18 cellular contexts compared by ENCODE assay signal in genomic region chr2:205751621-205752031, GRCh38.
A peak's percentile ranks its signal among the peaks of the same experiment; 100 is the strongest.
DNase-seq lines count a peak whose midpoint lies in the region; ATAC-seq and TF ChIP-seq lines count a peak whose summit lies in the region.
"Had no signal": no experiment of that assay in that cellular context is flagged by ENCODE, and none has a peak within 500 bp of the region (broad histone marks: within the 10 kb centered on the region; RNA-seq: fewer than 3 reads in every experiment).

No MANE protein-coding gene starts in this region.

- H3K9me3 ChIP-seq in PC-9 (ENCODE audit: insufficient read depth, low read depth) = no peaks in the 10 kb centered on the region
- no peaks in the 10 kb centered on the region for H3K9me3 ChIP-seq in muscle layer of colon (ENCODE audit: low read length)
- no peaks in the 10 kb centered on the region for H3K9me3 ChIP-seq in uterus
- H3K9me3 ChIP-seq: heart left ventricle, right atrium auricular region had no signal

- POLR2A ChIA-PET in PC-9 (lab: Charles Lee; ENCODE audit: unreplicated experiment) = no interaction called here

- H3K27ac ChIP-seq in PC-9 = peak overlapping the region; percentile 95
- peak overlapping the region; percentile 71 for H3K27ac ChIP-seq in muscle layer of colon (ENCODE audit: low read depth, low read length)
- peak overlapping the region; percentile 65 to 89 for H3K27ac ChIP-seq in uterus
- H3K27ac ChIP-seq: epithelial cell of prostate, right atrium auricular region had no signal

- no peaks in the 10 kb centered on the region for H3K27me3 ChIP-seq in PC-9 (ENCODE audit: insufficient read depth, low read depth)
- no peaks in the 10 kb centered on the region for H3K27me3 ChIP-seq in muscle layer of colon (ENCODE audit: control insufficient read depth in 1 of 2, insufficient read depth in 2 of 2, low read length in 2 of 2)
- no peaks in the 10 kb centered on the region for H3K27me3 ChIP-seq in uterus
- H3K27me3 ChIP-seq: heart left ventricle, right atrium auricular region had no signal

- H3K4me2 ChIP-seq in PC-9 = peak overlapping the region; percentile 61

- H3K9me2 ChIP-seq in PC-9 (ENCODE audit: insufficient read depth) = no peaks in the 10 kb centered on the region

- CTCF ChIA-PET in PC-9 (lab: Charles Lee) = no interaction called here

- H3K9ac ChIP-seq in muscle layer of colon (ENCODE audit: low read length) = no peak overlapping the region

- intact Hi-C loops in PC-9 (cut with micrococcal nuclease; ENCODE audit: unreplicated experiment) = no loop called here
- intact Hi-C loops in uterus (cut with DNase I; ENCODE audit: low total_unique reads) = loop anchor here (10.0 kb wide), 1 partner anchor 67 kb away; the partner anchor contains the start of gene NRP2
- intact Hi-C loops in lower leg skin (cut with DNase I; ENCODE audit: low total_unique reads) = no loop called here

- DNase-seq in PC-9 (no peak), dermis blood vessel endothelial cell (peak; percentile 29), uterus (no peak), lower leg skin (ENCODE audit: low spot score in 2 of 2) (no peak)
- no peak for DNase-seq in stimulated activated CD4-positive, alpha-beta T cell treated with anti-CD3 and anti-CD28 coated beads, Interleukin-12 subunit alpha, Interleukin-12 subunit beta, amount 100 ng/mL, for 4 hours
- DNase-seq: activated CD4-positive, alpha-beta T cell treated with anti-CD3 and anti-CD28 coated beads, Interleukin-2, amount 50 U/mL, for 1 hour; activated naive CD4-positive, alpha-beta T cell treated with Interleukin-2 at 50 U/mL for 16 hours; heart left ventricle; immature natural killer cell; mesenchymal stem cell; NCI-H2081; NCI-H526; stimulated activated CD4-positive, alpha-beta T cell treated with anti-CD3 and anti-CD28 coated beads, Interleukin-2, amount 100 ng/mL, for 24 hours had no signal

- no peak for TF ChIP-seq CTCF in PC-9 (conservative IDR thresholded peaks at IDR 0.05)
- TF ChIP-seq CTCF in uterus (IDR thresholded peaks at IDR 0.05) = no peak
- TF ChIP-seq CTCF in lower leg skin (IDR thresholded peaks at IDR 0.05) = no peak

- no peaks in the 10 kb centered on the region for H4K20me1 ChIP-seq in PC-9 (ENCODE audit: insufficient read depth)

- H3K4me1 ChIP-seq in PC-9 (replicated peaks; ENCODE audit: insufficient read depth) (peaks cover 98% of the 10 kb centered on the region), muscle layer of colon (ENCODE audit: insufficient read depth, low read length) (peaks cover 83% of the 10 kb centered on the region), uterus (peaks cover 0 to 8% of the 10 kb centered on the region in 2 donors)

- no TSS peak for BruUV-seq in PC-9 (replicated peaks; lab: Mats Ljungman, UMichigan)

- WGBS in lower leg skin, 2 donors = 45 to 48% methylated on average over 5 of the region's 5 CpGs

- no peak for ATAC-seq in HG03095 (IDR thresholded peaks at IDR 0.05; ENCODE audit: unreplicated experiment)
- ATAC-seq: heart left ventricle, SK-N-SH treated with all-trans-retinoic acid at 6 μM for 48 hours had no signal

- no peak overlapping the region for H2AFZ ChIP-seq in PC-9

- peaks cover 20% of the 10 kb centered on the region for H3K79me2 ChIP-seq in PC-9 (ENCODE audit: low read depth)

- TF ChIP-seq POLR2A in uterus (IDR thresholded peaks at IDR 0.05) (no peak), lower leg skin (IDR thresholded peaks at IDR 0.05) (no peak)

- peaks cover 56% of the 10 kb centered on the region for H3F3A ChIP-seq in PC-9 (ENCODE audit: insufficient read depth, low read depth)

- H3K36me3 ChIP-seq in PC-9 (ENCODE audit: low read depth) (0 out of 2 replicates have a peak, but pooled peaks cover 4% of the 10 kb centered on the region), muscle layer of colon (ENCODE audit: insufficient read depth, low read length) (peaks cover 87% of the 10 kb centered on the region), uterus (no peaks in the 10 kb centered on the region)
- H3K36me3 ChIP-seq: right atrium auricular region had no signal

- H3K4me3 ChIP-seq in PC-9 = no peak overlapping the region
- peak overlapping the region in 1 of 2 donors; percentile 18 for H3K4me3 ChIP-seq in muscle layer of colon (ENCODE audit: low read depth in 1 of 2, low read length in 2 of 2)
- H3K4me3 ChIP-seq in uterus = no peak overlapping the region
- H3K4me3 ChIP-seq in lower leg skin (ENCODE audit: low read depth, poor library complexity, severe bottlenecking) = no peak overlapping the region
- H3K4me3 ChIP-seq: heart left ventricle, right atrium auricular region had no signal
